In the genomic region with DNA sequence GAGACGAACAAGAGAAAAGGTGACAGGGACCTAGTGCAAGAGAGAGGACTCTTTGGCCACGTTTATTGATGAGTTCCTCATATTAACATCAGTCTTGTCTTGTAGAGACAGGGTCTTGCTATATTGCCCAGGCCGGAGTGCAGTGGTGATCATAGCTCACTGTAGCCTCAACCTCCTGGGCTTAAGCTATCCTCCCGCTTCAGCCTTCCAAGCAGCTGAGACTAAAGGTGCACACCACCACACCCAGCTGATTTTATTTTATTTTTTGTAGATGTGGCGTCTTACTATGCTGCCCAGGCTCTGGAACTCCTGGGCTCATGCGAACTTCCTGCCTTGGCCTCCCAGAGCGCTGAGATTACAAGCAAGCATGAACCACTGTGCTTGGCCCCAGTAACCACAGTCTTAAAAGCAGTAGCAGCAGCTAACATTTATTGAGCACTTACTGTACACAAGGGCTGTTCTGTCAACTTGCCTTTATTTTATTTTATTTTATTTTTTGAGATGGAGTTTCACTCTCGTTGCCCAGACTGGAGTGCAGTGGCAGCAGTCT, we compare ENCODE assay signal across 10 cellular contexts. TPM values are rescaled to one million over a fixed set of nuclear protein-coding genes. Genes with fewer than 3 reads are reported as not detected.
DNase-seq lines count a peak whose midpoint lies in the region; ATAC-seq and TF ChIP-seq lines count a peak whose summit lies in the region.
"Had no signal": no experiment of that assay in that cellular context is flagged by ENCODE, and none has a peak within 500 bp of the region (broad histone marks: within the 10 kb centered on the region; RNA-seq: fewer than 3 reads in every experiment).

No MANE protein-coding gene starts in this region.

- peaks cover 46% of the 10 kb centered on the region for H3K4me1 Mint-ChIP-seq in activated CD4-positive, alpha-beta T cell treated with anti-CD3 and anti-CD28 coated beads, Interleukin-2, amount 10 ng/mL, durations not matched to agents 24 days and 14 days
- H3K4me1 Mint-ChIP-seq in activated B cell treated with CpG ODN at 0.5 μM for 24 hours = peaks cover 46% of the 10 kb centered on the region
- peaks cover 41% of the 10 kb centered on the region for H3K4me1 Mint-ChIP-seq in stimulated activated naive CD8-positive, alpha-beta T cell treated with anti-CD3 and anti-CD28 coated beads, Interleukin-15, amount 100 ng/mL, for 72 hours

- no peak for TF ChIP-seq CTCF in activated B cell treated with CpG ODN at 0.5 μM for 24 hours (IDR thresholded peaks at IDR 0.05)

- H3K27ac ChIP-seq in iPS DF 6.9 (ENCODE audit: low read length) = no peak overlapping the region

- peaks cover 7% of the 10 kb centered on the region for H3K4me1 ChIP-seq in iPS DF 6.9 (ENCODE audit: control insufficient read depth, insufficient read depth, low read length)

- H3K4me3 Mint-ChIP-seq in activated CD4-positive, alpha-beta T cell treated with anti-CD3 and anti-CD28 coated beads, Interleukin-2, amount 10 ng/mL, durations not matched to agents 24 days and 14 days = peak overlapping the region; percentile 88
- H3K4me3 Mint-ChIP-seq in activated B cell treated with CpG ODN at 0.5 μM for 24 hours = peak overlapping the region; percentile 88
- H3K4me3 Mint-ChIP-seq in stimulated activated naive CD8-positive, alpha-beta T cell treated with anti-CD3 and anti-CD28 coated beads, Interleukin-15, amount 100 ng/mL, for 72 hours = peak overlapping the region; percentile 81 to 95

- CTCF ChIA-PET in activated B cell treated with CpG ODN at 0.5 μM for 24 hours (lab: Charles Lee) = interaction anchor here (0.9 to 3.4 kb wide), 7 partner anchors 30 to 252 kb away, joined by 3 to 12 read pairs (median 4); a partner anchor contains a TSS

- no CpG with 5 or more reads among the region's 8 CpGs for WGBS in iPS DF 6.9 (ENCODE audit: insufficient coverage, insufficient read length)

- ATAC-seq in activated B cell treated with CpG ODN at 0.5 μM for 24 hours (ENCODE audit: low read depth) = no peak
- no peak for ATAC-seq in stimulated activated naive CD8-positive, alpha-beta T cell treated with anti-CD3 and anti-CD28 coated beads, Interleukin-15, amount 100 ng/mL, for 72 hours
- no peak for ATAC-seq in GM19455 (IDR thresholded peaks at IDR 0.05; ENCODE audit: unreplicated experiment)

- H3K36me3 ChIP-seq in iPS DF 6.9 (ENCODE audit: control insufficient read depth, insufficient read depth, low read length) = no peaks in the 10 kb centered on the region

- peak overlapping the region; percentile 39; the same call in 1 of the 2 replicates for H3K4me3 ChIP-seq in iPS DF 6.9 (ENCODE audit: low read length)

- peak overlapping the region; percentile 92 for H3K27ac Mint-ChIP-seq in activated CD4-positive, alpha-beta T cell treated with anti-CD3 and anti-CD28 coated beads, Interleukin-2, amount 10 ng/mL, durations not matched to agents 24 days and 14 days
- H3K27ac Mint-ChIP-seq in activated B cell treated with CpG ODN at 0.5 μM for 24 hours = peak overlapping the region; percentile 85
- H3K27ac Mint-ChIP-seq in stimulated activated naive CD8-positive, alpha-beta T cell treated with anti-CD3 and anti-CD28 coated beads, Interleukin-15, amount 100 ng/mL, for 72 hours = peak overlapping the region; percentile 22 to 94

- POLR2A ChIA-PET in activated B cell treated with CpG ODN at 0.5 μM for 24 hours (lab: Charles Lee) = interaction anchor here (0.6 to 10.1 kb wide), 5 partner anchors 27 to 405 kb away, joined by 3 to 333 read pairs (median 5); a partner anchor contains a TSS

- DNase-seq in activated CD4-positive, alpha-beta T cell treated with anti-CD3 and anti-CD28 coated beads, Interleukin-2, amount 10 ng/mL, durations not matched to agents 24 days and 14 days = peak; percentile 76
- no peak for DNase-seq in activated CD4-positive, alpha-beta T cell treated with anti-CD3 and anti-CD28 coated beads, Interleukin-2, amount 50 U/mL, for 4 hours
- DNase-seq in activated B cell treated with CpG ODN at 0.5 μM for 24 hours = no peak
- no peak for DNase-seq in iPS DF 6.9 (ENCODE audit: low read depth, low spot score)
- DNase-seq in stimulated activated naive CD8-positive, alpha-beta T cell treated with anti-CD3 and anti-CD28 coated beads, Interleukin-15, amount 100 ng/mL, for 72 hours = no peak
- DNase-seq in DMS 273 treated with DMSO at 0.1 percent for 48 hours (lab: John Stamatoyannopoulos, UW) = no peak
- no peak for DNase-seq in OCI-M1 (lab: John Stamatoyannopoulos, UW)
- DNase-seq: IMR-90 had no signal

- no peaks in the 10 kb centered on the region for H3K27me3 Mint-ChIP-seq in activated CD4-positive, alpha-beta T cell treated with anti-CD3 and anti-CD28 coated beads, Interleukin-2, amount 10 ng/mL, durations not matched to agents 24 days and 14 days
- no peaks in the 10 kb centered on the region for H3K27me3 Mint-ChIP-seq in activated B cell treated with CpG ODN at 0.5 μM for 24 hours
- no peaks in the 10 kb centered on the region for H3K27me3 Mint-ChIP-seq in stimulated activated naive CD8-positive, alpha-beta T cell treated with anti-CD3 and anti-CD28 coated beads, Interleukin-15, amount 100 ng/mL, for 72 hours

- H3K36me3 Mint-ChIP-seq in activated CD4-positive, alpha-beta T cell treated with anti-CD3 and anti-CD28 coated beads, Interleukin-2, amount 10 ng/mL, durations not matched to agents 24 days and 14 days (ENCODE audit: low read depth) = peaks cover 2% of the 10 kb centered on the region
- H3K36me3 Mint-ChIP-seq in activated B cell treated with CpG ODN at 0.5 μM for 24 hours (ENCODE audit: low read depth) = peaks cover 9% of the 10 kb centered on the region

- no peaks in the 10 kb centered on the region for H3K27me3 ChIP-seq in iPS DF 6.9 (ENCODE audit: control insufficient read depth, insufficient read depth, low read length)

- intact Hi-C loops in activated CD4-positive, alpha-beta T cell treated with anti-CD3 and anti-CD28 coated beads, Interleukin-2, amount 10 ng/mL, durations not matched to agents 24 days and 14 days (cut with micrococcal nuclease) = no loop called here
- intact Hi-C loops in activated B cell treated with CpG ODN at 0.5 μM for 24 hours (cut with micrococcal nuclease) = loop anchor here (5.0 kb wide), 1 partner anchor 191 kb away; no protein-coding TSS in a partner anchor

- no peaks in the 10 kb centered on the region for H3K9me3 ChIP-seq in iPS DF 6.9 (ENCODE audit: control insufficient read depth, insufficient read depth, low read length)

- H3K9me3 Mint-ChIP-seq in activated CD4-positive, alpha-beta T cell treated with anti-CD3 and anti-CD28 coated beads, Interleukin-2, amount 10 ng/mL, durations not matched to agents 24 days and 14 days = no peaks in the 10 kb centered on the region
- no peaks in the 10 kb centered on the region for H3K9me3 Mint-ChIP-seq in activated B cell treated with CpG ODN at 0.5 μM for 24 hours
- no peaks in the 10 kb centered on the region for H3K9me3 Mint-ChIP-seq in stimulated activated naive CD8-positive, alpha-beta T cell treated with anti-CD3 and anti-CD28 coated beads, Interleukin-15, amount 100 ng/mL, for 72 hours

RNA-seq across cellular contexts. Expression of a gene that starts 1.1 kb away (rescaled TPM):
- total RNA-seq in activated CD4-positive, alpha-beta T cell treated with anti-CD3 and anti-CD28 coated beads, Interleukin-2, amount 10 ng/mL, durations not matched to agents 24 days and 14 days = 9.8 and 11.0 TPM in 2 replicates
- total RNA-seq in activated B cell treated with CpG ODN at 0.5 μM for 24 hours = 18.7 and 22.6 TPM in 2 replicates

RNA-seq across cellular contexts. Expression of a gene that starts 4.2 kb away (rescaled TPM):
- 75.3 and 78.9 TPM in 2 replicates for total RNA-seq in activated CD4-positive, alpha-beta T cell treated with anti-CD3 and anti-CD28 coated beads, Interleukin-2, amount 10 ng/mL, durations not matched to agents 24 days and 14 days
- total RNA-seq in activated B cell treated with CpG ODN at 0.5 μM for 24 hours = 105 and 121 TPM in 2 replicates
- total RNA-seq: dermis blood vessel endothelial cell, IMR-90 had no signal

RNA-seq across cellular contexts. Expression of a gene that starts 28.8 kb away (rescaled TPM):
- total RNA-seq in activated CD4-positive, alpha-beta T cell treated with anti-CD3 and anti-CD28 coated beads, Interleukin-2, amount 10 ng/mL, durations not matched to agents 24 days and 14 days = 66.3 and 67.7 TPM in 2 replicates
- total RNA-seq in activated B cell treated with CpG ODN at 0.5 μM for 24 hours = 94.7 and 101 TPM in 2 replicates

RNA-seq across cellular contexts. Expression of a gene that starts 30.9 kb away (rescaled TPM):
- total RNA-seq in activated CD4-positive, alpha-beta T cell treated with anti-CD3 and anti-CD28 coated beads, Interleukin-2, amount 10 ng/mL, durations not matched to agents 24 days and 14 days = 97.7 and 107 TPM in 2 replicates
- total RNA-seq in activated B cell treated with CpG ODN at 0.5 μM for 24 hours = 53.5 and 55.6 TPM in 2 replicates

RNA-seq across cellular contexts. Expression of a gene that starts 47.9 kb away (rescaled TPM):
- 4.8 and 5.3 TPM in 2 replicates for total RNA-seq in activated CD4-positive, alpha-beta T cell treated with anti-CD3 and anti-CD28 coated beads, Interleukin-2, amount 10 ng/mL, durations not matched to agents 24 days and 14 days
- total RNA-seq in activated B cell treated with CpG ODN at 0.5 μM for 24 hours = 0.44 and 0.53 TPM in 2 replicates
- total RNA-seq: IMR-90 had no signal
